In genomic region chr9:131621551-131622321, GRCh38 we compare ENCODE assay signal across 12 cellular contexts.
DNase-seq lines count a peak whose midpoint lies in the region; ATAC-seq, FAIRE-seq and TF ChIP-seq lines count a peak whose summit lies in the region.
"Had no signal": no experiment of that assay in that cellular context is flagged by ENCODE, and none has a peak within 500 bp of the region (broad histone marks: within the 10 kb centered on the region; RNA-seq: fewer than 3 reads in every experiment).

No MANE protein-coding gene starts in this region.

- peaks cover 0 to 6% (median 1%) of the 10 kb centered on the region in 4 experiments; a peak in 2 of 7 replicates for H3K4me1 ChIP-seq in H1 (replicated peaks in 1 of 4; ENCODE audit: control insufficient read depth in 3 of 4, insufficient read depth in 4 of 4, low read length in 3 of 4)

- no peak overlapping the region for H4K5ac ChIP-seq in H1 (ENCODE audit: insufficient read length, low read depth, low read length)

- peak; percentile 40 for ATAC-seq in GM18870 (IDR thresholded peaks at IDR 0.05; ENCODE audit: unreplicated experiment)
- ATAC-seq in HG03460 (IDR thresholded peaks at IDR 0.05; ENCODE audit: unreplicated experiment), result peak; percentile 47

- TF ChIP-seq RAD21 in H1 (IDR thresholded peaks at IDR 0.05 in 1 of 2, conservative IDR thresholded peaks at IDR 0.05 in 1 of 2; ENCODE audit: low read depth in 2 of 2, low read length in 2 of 2), result no peak

- H3K18ac ChIP-seq in H1 (ENCODE audit: extremely low read depth, low read length), result peak overlapping the region; percentile 62; the same call in 1 of the 2 replicates

- no peak overlapping the region for H3K4me2 ChIP-seq in H1 (ENCODE audit: insufficient read depth in 1 of 2, low read depth in 2 of 2, low read length in 2 of 2)
- H3K4me2 ChIP-seq: neural progenitor cell had no signal

- no peak for FAIRE-seq in H1 (lab: Jason Lieb, UNC)

- no peaks in the 10 kb centered on the region for H3K27me3 ChIP-seq in H1 (replicated peaks in 1 of 4; ENCODE audit: control insufficient read depth in 3 of 4, extremely low read depth in 1 of 4, insufficient read depth in 3 of 4, low read length in 3 of 4)
- H3K27me3 ChIP-seq: brain microvascular endothelial cell, gastrocnemius medialis, neural progenitor cell had no signal

- no peak overlapping the region; the same call in 1 of the 2 replicates for H4K8ac ChIP-seq in H1 (ENCODE audit: extremely low read depth, insufficient read depth, low read length)

- H2BK12ac ChIP-seq in H1 (ENCODE audit: low read depth, low read length), result no peak overlapping the region

- TF ChIP-seq POLR2A in H1 (IDR thresholded peaks at IDR 0.05; ENCODE audit: control extremely low read depth in 1 of 2, low read depth in 2 of 2, low read length in 2 of 2), result no peak

- peak; percentile 26 for DNase-seq in Ammon's horn (ENCODE audit: low spot score)
- DNase-seq in H1 (ENCODE audit: low read depth in 1 of 2, low spot score in 2 of 2), result no peak
- no peak for DNase-seq in NCI-H1417 treated with DMSO at 0.1 percent for 48 hours (lab: John Stamatoyannopoulos, UW)
- DNase-seq in central memory CD4-positive, alpha-beta T cell, result no peak
- no peak for DNase-seq in NCI-H510A (lab: John Stamatoyannopoulos, UW)
- no peak for DNase-seq in nucleus accumbens (lab: John Stamatoyannopoulos, UW)
- DNase-seq: brain microvascular endothelial cell, gastrocnemius medialis had no signal

- H3K23ac ChIP-seq in H1 (ENCODE audit: insufficient read length), result no peak overlapping the region

- H3K4ac ChIP-seq in H1 (replicated peaks; ENCODE audit: insufficient read length, low read depth, low read length), result no peak overlapping the region

- no peaks in the 10 kb centered on the region for H3K79me2 ChIP-seq in H1 (ENCODE audit: control insufficient read depth in 1 of 2, insufficient read depth in 2 of 2, low read length in 2 of 2)

- no peak overlapping the region for H2BK15ac ChIP-seq in H1 (ENCODE audit: low read length)

- POLR2A ChIA-PET in H1 (lab: Charles Lee; ENCODE audit: partially characterized antibody), result interaction anchor here (0.6 to 3.7 kb wide), 4 partner anchors 8 to 32 kb away, joined by 3 to 16 read pairs (median 3); no protein-coding TSS in a partner anchor

- H3K14ac ChIP-seq in H1 (ENCODE audit: insufficient read length), result no peak overlapping the region

- no peak for TF ChIP-seq EP300 in H1 (IDR thresholded peaks at IDR 0.05; ENCODE audit: borderline replicate concordance in 1 of 2, low read depth in 2 of 2, low read length in 2 of 2)

- H3K9ac ChIP-seq in H1 (replicated peaks in 1 of 4; ENCODE audit: extremely low read depth in 1 of 4, low read depth in 3 of 4, low read length in 3 of 4), result no peak overlapping the region
- H3K9ac ChIP-seq: neural progenitor cell had no signal

- H3K27ac ChIP-seq in H1 (ENCODE audit: low read depth, low read length), result no peak overlapping the region
- H3K27ac ChIP-seq: brain microvascular endothelial cell, neural progenitor cell, VCaP had no signal

- no peak overlapping the region for H2BK120ac ChIP-seq in H1 (replicated peaks; ENCODE audit: low read depth, low read length)

- H4K91ac ChIP-seq in H1 (replicated peaks; ENCODE audit: insufficient read length, low read length), result no peak overlapping the region

- 93% methylated on average over 29 of the region's 29 CpGs; no CpG with 5 or more reads in 1 of the 2 experiments for WGBS in H1 (ENCODE audit: extremely low coverage in 1 of 2, insufficient coverage in 1 of 2, insufficient read length in 1 of 2, insufficient replicate concordance in 2 of 2, low coverage in 1 of 2, low lambda C conversion rate in 2 of 2, missing lambda C conversion rate in 1 of 2), 2 experiments

- no peaks in the 10 kb centered on the region for H3K23me2 ChIP-seq in H1 (ENCODE audit: low read depth, low read length)

- H2AFZ ChIP-seq in H1 (ENCODE audit: low read length), result no peak overlapping the region
- H2AFZ ChIP-seq: neural progenitor cell had no signal

- H2AK5ac ChIP-seq in H1 (ENCODE audit: low read depth, low read length), result no peak overlapping the region

- no peaks in the 10 kb centered on the region for H3K9me3 ChIP-seq in H1 (ENCODE audit: insufficient read depth in 2 of 2, low read depth in 1 of 2, low read length in 1 of 2)
- H3K9me3 ChIP-seq: gastrocnemius medialis had no signal

- H2BK5ac ChIP-seq in H1 (ENCODE audit: low read depth, low read length), result peak overlapping the region; percentile 71; the same call in 1 of the 2 replicates

- no peak overlapping the region for H3K4me3 ChIP-seq in H1 (ENCODE audit: extremely low read depth in 1 of 4, insufficient read depth in 2 of 4, low read depth in 3 of 4, low read length in 4 of 4)
- H3K4me3 ChIP-seq: gastrocnemius medialis, neural progenitor cell had no signal

- H3K56ac ChIP-seq in H1 (replicated peaks; ENCODE audit: insufficient read length, low read depth, low read length), result no peak overlapping the region

- H3K36me3 ChIP-seq in H1 (ENCODE audit: control insufficient read depth in 2 of 4, insufficient read depth in 4 of 4, low read length in 3 of 4), result peaks cover 2 to 19% (median 16%) of the 10 kb centered on the region in 4 experiments; a peak in 5 of 8 replicates
- H3K36me3 ChIP-seq: neural progenitor cell had no signal

- H3K79me1 ChIP-seq in H1 (ENCODE audit: low read depth, low read length), result no peaks in the 10 kb centered on the region; the same call in 1 of the 2 replicates

- peaks cover 0 to 2% of the 10 kb centered on the region in 2 experiments for H4K20me1 ChIP-seq in H1 (replicated peaks in 1 of 2; ENCODE audit: control insufficient read depth in 1 of 2, insufficient read depth in 2 of 2, low read length in 2 of 2)

- TF ChIP-seq CTCF in H1 (IDR thresholded peaks at IDR 0.05; ENCODE audit: control extremely low read depth in 1 of 3, insufficient read depth in 1 of 3, low read depth in 1 of 3, low read length in 3 of 3), result no peak

- CTCF ChIA-PET in H1 (lab: Charles Lee; ENCODE audit: partially characterized antibody), result interaction anchor here (0.8 to 1.6 kb wide), 6 partner anchors 9 to 122 kb away, joined by 3 to 5 read pairs (median 4); no protein-coding TSS in a partner anchor

- H2BK20ac ChIP-seq in H1 (ENCODE audit: low read length), result no peak overlapping the region

TF ChIP-seq in H1, 55 proteins besides CTCF, POLR2A, EP300 and RAD21:
- TF ChIP-seq PHF8 (conservative IDR thresholded peaks at IDR 0.05; ENCODE audit: low read depth, low read length), result no peak
- no peak for TF ChIP-seq SIN3A (conservative IDR thresholded peaks at IDR 0.05 in 1 of 2, IDR thresholded peaks at IDR 0.05 in 1 of 2; ENCODE audit: low read depth in 1 of 2, low read length in 2 of 2)
- no peak for TF ChIP-seq CBX5 (IDR thresholded peaks at IDR 0.05; ENCODE audit: low read depth, low read length)
- TF ChIP-seq BRCA1 (IDR thresholded peaks at IDR 0.05; ENCODE audit: low read depth, low read length), result no peak
- TF ChIP-seq, protein P1, sequence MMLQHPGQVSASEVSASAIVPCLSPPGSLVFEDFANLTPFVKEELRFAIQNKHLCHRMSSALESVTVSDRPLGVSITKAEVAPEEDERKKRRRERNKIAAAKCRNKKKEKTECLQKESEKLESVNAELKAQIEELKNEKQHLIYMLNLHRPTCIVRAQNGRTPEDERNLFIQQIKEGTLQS (IDR thresholded peaks at IDR 0.05; ENCODE audit: insufficient read depth, low read depth, low read length), result no peak
- no peak for TF ChIP-seq BACH1 (IDR thresholded peaks at IDR 0.05; ENCODE audit: low read length)
- no peak for TF ChIP-seq KDM4A (IDR thresholded peaks at IDR 0.05; ENCODE audit: low read depth, low read length, severe bottlenecking)
- TF ChIP-seq YY1 (IDR thresholded peaks at IDR 0.05; ENCODE audit: low read depth, low read length), result no peak
- no peak for TF ChIP-seq SP2 (IDR thresholded peaks at IDR 0.05; ENCODE audit: low read length)
- TF ChIP-seq USF2 (IDR thresholded peaks at IDR 0.05; ENCODE audit: low read length), result no peak
- TF ChIP-seq NRF1 (IDR thresholded peaks at IDR 0.05; ENCODE audit: low read depth, low read length), result no peak
- TF ChIP-seq GTF2F1 (IDR thresholded peaks at IDR 0.05; ENCODE audit: borderline replicate concordance, low read depth, low read length), result no peak
TF ChIP-seq in H1: peak in this region for 0.
